In genomic region chr17:3668279-3669084, GRCh38 we compare ENCODE assay signal across 8 cellular contexts. TPM values are rescaled to one million over a fixed set of nuclear protein-coding genes. Genes with fewer than 3 reads are reported as not detected.
DNase-seq lines count a peak whose midpoint lies in the region; ATAC-seq and TF ChIP-seq lines count a peak whose summit lies in the region.

EMC6 (plus strand) TSS chr17:3668812; CDS start chr17:3669147, 335 bp downstream.
TAX1BP3 (minus strand) TSS chr17:3668578; CDS start chr17:3668526, 52 bp downstream.

- H3K36me3 ChIP-seq in Karpas-422 (ENCODE audit: insufficient read depth, low read length) (peaks cover 7% of the 10 kb centered on the region; the same call in 1 of the 2 replicates), esophagus squamous epithelium (peaks cover 13 to 34% (median 15%) of the 10 kb centered on the region in 3 donors)

- ATAC-seq in GM21786 (IDR thresholded peaks at IDR 0.05; ENCODE audit: unreplicated experiment), result peak; percentile 94

- intact Hi-C loops in esophagus squamous epithelium (cut with DNase I), result no loop called here

- TF ChIP-seq POLR2A in esophagus squamous epithelium (IDR thresholded peaks at IDR 0.05), result peak in 3 of 4 donors; percentile 76 to 98 (median 96)

- peak within 1 kb of the TSS; percentile 96 for H3K9ac ChIP-seq in Karpas-422 (ENCODE audit: low read length)

- DNase-seq in DMS79 (lab: John Stamatoyannopoulos, UW), result peak; percentile 92
- DNase-seq in Karpas-422, result peak; percentile 99
- DNase-seq in RKO (ENCODE audit: low spot score), result peak; percentile 96
- peak; percentile 99 for DNase-seq in activated T-helper 1 cell treated with Interleukin-2 at 50 U/mL for 16 hours (ENCODE audit: low read depth)
- peak; percentile 88 for DNase-seq in esophagus squamous epithelium (lab: John Stamatoyannopoulos, UW)
- peak; percentile 98 for DNase-seq in myocyte (ENCODE audit: low read depth)
- peak; percentile 96 to 99 for DNase-seq in stimulated activated CD8-positive, alpha-beta memory T cell treated with anti-CD3 and anti-CD28 coated beads, Interleukin-7, amount 100 ng/mL, for 48 hours (ENCODE audit: extremely low read depth in 1 of 2, low read depth in 1 of 2)

- no peaks in the 10 kb centered on the region; the same call in 1 of the 2 replicates for H4K20me1 ChIP-seq in Karpas-422 (ENCODE audit: insufficient read depth, low read depth, low read length)

- H3K79me2 ChIP-seq in Karpas-422 (ENCODE audit: low read length), result peaks cover 37% of the 10 kb centered on the region

- H3K4me3 ChIP-seq in Karpas-422 (ENCODE audit: low read length) (peak within 1 kb of the TSS; percentile 97), esophagus squamous epithelium (peak within 1 kb of the TSS; percentile 96 to 100 (median 98))

- H3K9me3 ChIP-seq in Karpas-422 (ENCODE audit: low read length) (no peaks in the 10 kb centered on the region), esophagus squamous epithelium (no peaks in the 10 kb centered on the region)

- TF ChIP-seq CTCF in esophagus squamous epithelium (IDR thresholded peaks at IDR 0.05), result peak in 1 of 6 experiments; percentile 13

- peak within 1 kb of the TSS; percentile 74; the same call in 1 of the 2 replicates for H2AFZ ChIP-seq in Karpas-422 (ENCODE audit: low read length)

- H3K9me2 ChIP-seq in Karpas-422 (replicated peaks; ENCODE audit: insufficient read depth, low read length), result no peaks in the 10 kb centered on the region

- peaks cover 22% of the 10 kb centered on the region for H3K4me1 ChIP-seq in Karpas-422 (ENCODE audit: low read length)
- H3K4me1 ChIP-seq in esophagus squamous epithelium, result peaks cover 25 to 66% (median 35%) of the 10 kb centered on the region in 3 donors

- H3K27me3 ChIP-seq in Karpas-422 (ENCODE audit: low read length) (no peaks in the 10 kb centered on the region), esophagus squamous epithelium (no peaks in the 10 kb centered on the region)

- peak within 1 kb of the TSS; percentile 98 for H3K4me2 ChIP-seq in Karpas-422 (ENCODE audit: low read depth, low read length, poor library complexity, severe bottlenecking)

- peak within 1 kb of the TSS; percentile 60 for H3K27ac ChIP-seq in Karpas-422 (ENCODE audit: low read length)
- H3K27ac ChIP-seq in esophagus squamous epithelium, result peak within 1 kb of the TSS; percentile 91 to 99 (median 96)

- WGBS in esophagus squamous epithelium, 2 donors, result 0% methylated on average over 2 to 6 of the region's 89 CpGs

RNA-seq across cellular contexts. Expression of gene EMC6, which starts in this region (rescaled TPM):
- 21.0 and 34.2 TPM in 2 replicates for total RNA-seq in Karpas-422 (2014; rRNA removed; shearing (Covaris generic); ENCODE audit: low replicate concordance)
- total RNA-seq in esophagus squamous epithelium, result 10 to 100 TPM; 14.5 to 26.3 (median 19.0) TPM
- 47.0 and 60.7 TPM in 2 replicates for total RNA-seq in myocyte
- 75.7 TPM for polyA plus RNA-seq in myocyte (2012)

RNA-seq across cellular contexts. Expression of gene TAX1BP3, which starts in this region (rescaled TPM):
- total RNA-seq in Karpas-422 (2014; rRNA removed; shearing (Covaris generic); ENCODE audit: low replicate concordance), result 31.5 and 39.5 TPM in 2 replicates
- total RNA-seq in esophagus squamous epithelium (100 to 1,000 TPM; 185 to 371 (median 293) TPM), myocyte (95.1 and 122 TPM in 2 replicates)
- polyA plus RNA-seq in myocyte (2012), result 201 TPM

Comparison
In these comparisons a context has a peak if more than half of its experiments do, and no peak if none do; other contexts are left out.
1. Peak in every context shown above with its lines: DNase-seq, ATAC-seq, H3K4me3 ChIP-seq and H3K27ac ChIP-seq.